ENCODE assay signal across 16 cellular contexts in genomic region chr3:141399200-141399599, GRCh38. TPM values are rescaled to one million over a fixed set of nuclear protein-coding genes. Genes with fewer than 3 reads are reported as not detected.
DNase-seq lines count a peak whose midpoint lies in the region; ATAC-seq and TF ChIP-seq lines count a peak whose summit lies in the region.
"Had no signal": no experiment of that assay in that cellular context is flagged by ENCODE, and none has a peak within 500 bp of the region (broad histone marks: within the 10 kb centered on the region; RNA-seq: fewer than 3 reads in every experiment).

No MANE protein-coding gene starts in this region.

- peak overlapping the region; percentile 12 for H3K27ac Mint-ChIP-seq in activated T-helper 17 cell treated with anti-CD3 and anti-CD28 coated beads, Interleukin-2, amount 50 U/mL, for 72 hours
- no peak overlapping the region for H3K27ac Mint-ChIP-seq in stimulated activated naive CD8-positive, alpha-beta T cell treated with anti-CD3 and anti-CD28 coated beads, Interleukin-15, amount 100 ng/mL, for 72 hours
- H3K27ac Mint-ChIP-seq: activated CD4-positive, alpha-beta T cell treated with anti-CD3 and anti-CD28 coated beads, Interleukin-2, amount 10 ng/mL, durations not matched to agents 24 days and 14 days; activated naive CD8-positive, alpha-beta T cell had no signal

- no peak for ATAC-seq in Right ventricle myocardium inferior
- no peak for ATAC-seq in activated T-helper 17 cell treated with anti-CD3 and anti-CD28 coated beads, Interleukin-2, amount 50 U/mL, for 72 hours (replicated peaks)
- ATAC-seq in stimulated activated naive CD8-positive, alpha-beta T cell treated with anti-CD3 and anti-CD28 coated beads, Interleukin-15, amount 100 ng/mL, for 72 hours = no peak
- no peak for ATAC-seq in HG03457 (IDR thresholded peaks at IDR 0.05; ENCODE audit: unreplicated experiment)

- no peak for TF ChIP-seq POLR2A in uterus (IDR thresholded peaks at IDR 0.05)

- no peak overlapping the region for H3K14ac ChIP-seq in mesenchymal stem cell (ENCODE audit: low read length in 2 of 2)

- peak overlapping the region; percentile 99 for H3K27ac ChIP-seq in left ventricle myocardium inferior (replicated peaks)
- no peak overlapping the region for H3K27ac ChIP-seq in mesenchymal stem cell (ENCODE audit: low read length, poor library complexity, severe bottlenecking)
- H3K27ac ChIP-seq in uterus = peak overlapping the region; percentile 99 to 100

- H3K9ac ChIP-seq in mesenchymal stem cell (ENCODE audit: low read length) = peak overlapping the region; percentile 96
- H3K9ac ChIP-seq: SK-N-SH had no signal

- no peak overlapping the region for H4K91ac ChIP-seq in mesenchymal stem cell (ENCODE audit: low read length)

- intact Hi-C loops in left ventricle myocardium inferior (cut with micrococcal nuclease) = no loop called here
- intact Hi-C loops in Right ventricle myocardium inferior (cut with DNase I) = no loop called here
- intact Hi-C loops in uterus (cut with DNase I; ENCODE audit: low total_unique reads) = no loop called here

- no peak overlapping the region for H2BK12ac ChIP-seq in mesenchymal stem cell (ENCODE audit: low read length in 2 of 2)

- H3K4me3 ChIP-seq in left ventricle myocardium inferior (no peak overlapping the region), mesenchymal stem cell (ENCODE audit: insufficient read depth in 1 of 2, low read depth in 1 of 2, low read length in 2 of 2) (no peak overlapping the region), uterus (no peak overlapping the region)
- H3K4me3 ChIP-seq: lung had no signal

- peaks cover 50% of the 10 kb centered on the region for H3K4me1 ChIP-seq in left ventricle myocardium inferior
- H3K4me1 ChIP-seq in mesenchymal stem cell (ENCODE audit: control insufficient read depth, insufficient read depth, low read depth, low read length) = no peaks in the 10 kb centered on the region
- H3K4me1 ChIP-seq in uterus = peaks cover 0 to 7% of the 10 kb centered on the region in 2 donors

- H2BK15ac ChIP-seq in mesenchymal stem cell (ENCODE audit: low read depth, poor library complexity, severe bottlenecking) = no peak overlapping the region

- no peak for TF ChIP-seq CTCF in left ventricle myocardium inferior (IDR thresholded peaks at IDR 0.05; ENCODE audit: borderline replicate concordance)
- TF ChIP-seq CTCF in uterus (IDR thresholded peaks at IDR 0.05) = no peak

- no peak overlapping the region for H3K4me2 ChIP-seq in mesenchymal stem cell (ENCODE audit: low read length, poor library complexity, severe bottlenecking)
- H3K4me2 ChIP-seq: SK-N-SH had no signal

- no peak overlapping the region for H2BK120ac ChIP-seq in mesenchymal stem cell (ENCODE audit: low read depth, low read length)

- no peak overlapping the region for H2BK5ac ChIP-seq in mesenchymal stem cell (ENCODE audit: low read depth, low read length, poor library complexity, severe bottlenecking)

- no peaks in the 10 kb centered on the region for H3K27me3 ChIP-seq in left ventricle myocardium inferior (ENCODE audit: low read depth)
- no peaks in the 10 kb centered on the region for H3K27me3 ChIP-seq in mesenchymal stem cell (ENCODE audit: control insufficient read depth in 1 of 2, insufficient read depth in 1 of 2, low read length in 2 of 2)
- H3K27me3 ChIP-seq in uterus = no peaks in the 10 kb centered on the region

- H3K79me1 ChIP-seq in mesenchymal stem cell (replicated peaks; ENCODE audit: low read length, poor library complexity, severe bottlenecking) = peaks cover 12% of the 10 kb centered on the region

- peaks cover 29% of the 10 kb centered on the region for H3K36me3 Mint-ChIP-seq in activated T-helper 17 cell treated with anti-CD3 and anti-CD28 coated beads, Interleukin-2, amount 50 U/mL, for 72 hours (ENCODE audit: low read depth)

- 21% methylated on average over 1 of the region's 2 CpGs for WGBS in mesenchymal stem cell

- H3K9me3 Mint-ChIP-seq in activated T-helper 17 cell treated with anti-CD3 and anti-CD28 coated beads, Interleukin-2, amount 50 U/mL, for 72 hours = peaks cover 9% of the 10 kb centered on the region
- peaks cover 14 to 15% of the 10 kb centered on the region in 2 donors for H3K9me3 Mint-ChIP-seq in stimulated activated naive CD8-positive, alpha-beta T cell treated with anti-CD3 and anti-CD28 coated beads, Interleukin-15, amount 100 ng/mL, for 72 hours

- peak overlapping the region; percentile 55 for H4K8ac ChIP-seq in mesenchymal stem cell (ENCODE audit: low read length)

- no peaks in the 10 kb centered on the region for H3K27me3 Mint-ChIP-seq in activated T-helper 17 cell treated with anti-CD3 and anti-CD28 coated beads, Interleukin-2, amount 50 U/mL, for 72 hours
- no peaks in the 10 kb centered on the region for H3K27me3 Mint-ChIP-seq in stimulated activated naive CD8-positive, alpha-beta T cell treated with anti-CD3 and anti-CD28 coated beads, Interleukin-15, amount 100 ng/mL, for 72 hours
- H3K27me3 Mint-ChIP-seq: activated CD4-positive, alpha-beta T cell treated with anti-CD3 and anti-CD28 coated beads, Interleukin-2, amount 10 ng/mL, durations not matched to agents 24 days and 14 days; activated naive CD8-positive, alpha-beta T cell had no signal

- H3K23ac ChIP-seq in mesenchymal stem cell (ENCODE audit: low read length in 2 of 2) = no peak overlapping the region

- peaks cover 28% of the 10 kb centered on the region for H3K36me3 ChIP-seq in left ventricle myocardium inferior
- H3K36me3 ChIP-seq in mesenchymal stem cell (ENCODE audit: control insufficient read depth in 1 of 2, insufficient read depth in 2 of 2, low read depth in 1 of 2, low read length in 2 of 2) = peaks cover 2 to 45% of the 10 kb centered on the region in 2 experiments
- no peaks in the 10 kb centered on the region for H3K36me3 ChIP-seq in uterus

- H3K4me1 Mint-ChIP-seq in activated T-helper 17 cell treated with anti-CD3 and anti-CD28 coated beads, Interleukin-2, amount 50 U/mL, for 72 hours = peaks cover 29% of the 10 kb centered on the region
- H3K4me1 Mint-ChIP-seq in stimulated activated naive CD8-positive, alpha-beta T cell treated with anti-CD3 and anti-CD28 coated beads, Interleukin-15, amount 100 ng/mL, for 72 hours = peaks cover 18% of the 10 kb centered on the region

- DNase-seq in left ventricle myocardium inferior = no peak
- DNase-seq in Right ventricle myocardium inferior (ENCODE audit: missing footprints) = no peak
- DNase-seq in mesenchymal stem cell = peak; percentile 55
- no peak for DNase-seq in uterus
- no peak for DNase-seq in NCI-H1436 (lab: John Stamatoyannopoulos, UW)
- DNase-seq in stimulated activated naive CD8-positive, alpha-beta T cell treated with anti-CD3 and anti-CD28 coated beads, Interleukin-15, amount 100 ng/mL, for 72 hours = no peak
- DNase-seq: activated CD4-positive, alpha-beta T cell treated with anti-CD3 and anti-CD28 coated beads, Interleukin-2, amount 10 ng/mL, durations not matched to agents 24 days and 14 days; C1 segment of cervical spinal cord; NCI-H446 treated with DMSO at 0.1 percent for 48 hours; retina; SK-N-SH; trophoblast cell had no signal

- H2AK5ac ChIP-seq in mesenchymal stem cell (ENCODE audit: low read length, severe bottlenecking) = no peak overlapping the region

- H3K9me3 ChIP-seq in left ventricle myocardium inferior (replicated peaks) = peaks cover 6% of the 10 kb centered on the region
- H3K9me3 ChIP-seq in mesenchymal stem cell (ENCODE audit: control insufficient read depth, low read length) = peaks cover 16% of the 10 kb centered on the region
- H3K9me3 ChIP-seq in uterus = no peaks in the 10 kb centered on the region

- H3K18ac ChIP-seq in mesenchymal stem cell (ENCODE audit: low read depth in 1 of 2, low read length in 2 of 2) = no peak overlapping the region

- no peak overlapping the region for H3K4ac ChIP-seq in mesenchymal stem cell (ENCODE audit: low read depth in 1 of 2, low read length in 2 of 2)

- no peak overlapping the region for H2AFZ ChIP-seq in mesenchymal stem cell (ENCODE audit: low read depth, low read length)

- H3K4me3 Mint-ChIP-seq in activated T-helper 17 cell treated with anti-CD3 and anti-CD28 coated beads, Interleukin-2, amount 50 U/mL, for 72 hours = peak overlapping the region; percentile 58
- H3K4me3 Mint-ChIP-seq in stimulated activated naive CD8-positive, alpha-beta T cell treated with anti-CD3 and anti-CD28 coated beads, Interleukin-15, amount 100 ng/mL, for 72 hours = no peak overlapping the region
- H3K4me3 Mint-ChIP-seq: activated CD4-positive, alpha-beta T cell treated with anti-CD3 and anti-CD28 coated beads, Interleukin-2, amount 10 ng/mL, durations not matched to agents 24 days and 14 days; activated naive CD8-positive, alpha-beta T cell had no signal

RNA-seq across cellular contexts. Expression of gene ZBTB38, which starts 30.9 kb away (rescaled TPM):
- total RNA-seq in left ventricle myocardium inferior (116 TPM), Right ventricle myocardium inferior (102 TPM), uterus (100 to 1,000 TPM; 125 to 183 (median 149) TPM)
- total RNA-seq in activated T-helper 17 cell treated with anti-CD3 and anti-CD28 coated beads, Interleukin-2, amount 50 U/mL, for 72 hours = 10 to 100 TPM; 33.3 to 45.6 TPM
- 42.0 TPM for polyA plus RNA-seq in mesenchymal stem cell (2013, experiment 1 of 2)
- 39.5 TPM for polyA plus RNA-seq in mesenchymal stem cell (2013, experiment 2 of 2)
